In the genomic region with DNA sequence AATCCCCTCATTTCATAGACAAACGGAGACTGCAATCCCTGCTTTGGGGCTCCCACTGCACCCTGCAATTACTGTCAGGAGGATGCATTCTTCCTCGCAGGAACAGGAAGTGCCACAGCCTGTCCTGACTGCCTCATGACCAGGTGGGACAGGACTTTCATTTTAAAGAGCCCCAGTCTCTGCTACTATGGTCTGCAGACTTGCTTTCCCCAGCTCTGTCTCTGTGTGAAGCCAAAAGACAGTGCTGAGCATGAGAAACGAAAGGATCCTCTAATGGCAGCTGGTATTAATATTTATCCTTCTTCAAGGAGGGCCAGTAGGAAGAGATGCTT, we compare ENCODE assay signal across 11 cellular contexts.
A peak's percentile ranks its signal among the peaks of the same experiment; 100 is the strongest.
DNase-seq lines count a peak whose midpoint lies in the region; ATAC-seq, FAIRE-seq and TF ChIP-seq lines count a peak whose summit lies in the region.
"Had no signal": no experiment of that assay in that cellular context is flagged by ENCODE, and none has a peak within 500 bp of the region (broad histone marks: within the 10 kb centered on the region; RNA-seq: fewer than 3 reads in every experiment).

No MANE protein-coding gene starts in this region.

- H3K27me3 Mint-ChIP-seq in osteocyte (ENCODE audit: unreplicated experiment) = no peaks in the 10 kb centered on the region

- H3K36me3 Mint-ChIP-seq in osteocyte (ENCODE audit: unreplicated experiment) = peaks cover 3% of the 10 kb centered on the region

- peak overlapping the region; percentile 38 for H3K27ac Mint-ChIP-seq in osteocyte (ENCODE audit: unreplicated experiment)

- no peak for TF ChIP-seq CTCF in ascending aorta (IDR thresholded peaks at IDR 0.05)
- TF ChIP-seq CTCF in osteocyte (IDR thresholded peaks at IDR 0.05) = no peak

- no peak for ATAC-seq in GM19397 (IDR thresholded peaks at IDR 0.05; ENCODE audit: unreplicated experiment)

- in situ Hi-C loops in ACHN (cut with HindIII; ENCODE audit: low pct_ligation_motif_present, low pct_unique_long_range_greater_than_20kb, low sequenced_read_pairs) = no loop called here

- H3K27me3 ChIP-seq in ascending aorta = no peaks in the 10 kb centered on the region

- intact Hi-C loops in ascending aorta (cut with DNase I) = no loop called here

- H3K36me3 ChIP-seq in ascending aorta = no peaks in the 10 kb centered on the region

- peaks cover 17 to 49% of the 10 kb centered on the region in 2 donors for H3K4me1 ChIP-seq in ascending aorta

- peaks cover 51% of the 10 kb centered on the region for H3K4me1 Mint-ChIP-seq in osteocyte (ENCODE audit: unreplicated experiment)

- peak; percentile 17 for DNase-seq in CD1c-positive myeloid dendritic cell (ENCODE audit: extremely low spot score)
- DNase-seq in GM19239 (ENCODE audit: insufficient read length, low spot score) = no peak
- DNase-seq in ascending aorta (ENCODE audit: low spot score in 2 of 2) = no peak
- DNase-seq in osteocyte (ENCODE audit: extremely low spot score, unreplicated experiment) = no peak
- no peak for DNase-seq in stimulated activated CD4-positive, alpha-beta T cell treated with anti-CD3 and anti-CD28 coated beads, Interleukin-4, amount 100 ng/mL, for 24 hours
- no peak for DNase-seq in ACHN
- DNase-seq in DMS53 treated with DMSO at 0.1 percent for 48 hours (lab: John Stamatoyannopoulos, UW; ENCODE audit: unreplicated experiment) = no peak
- DNase-seq: activated gamma-delta T cell, HCEC 1CT had no signal

- no peak overlapping the region for H3K4me3 ChIP-seq in ascending aorta

- no peak overlapping the region for H3K4me3 Mint-ChIP-seq in osteocyte (ENCODE audit: unreplicated experiment)

- peak overlapping the region; percentile 69 to 71 for H3K27ac ChIP-seq in ascending aorta

- FAIRE-seq in GM19239 (lab: Jason Lieb, UNC) = peak; percentile 89
- FAIRE-seq: RCC 7860 had no signal

- H3K9me3 ChIP-seq in ascending aorta = no peaks in the 10 kb centered on the region

- no peaks in the 10 kb centered on the region for H3K9me3 Mint-ChIP-seq in osteocyte (ENCODE audit: unreplicated experiment)
